9 cellular contexts compared by ENCODE assay signal in genomic region chr6:73388433-73388799, GRCh38. TPM values are rescaled to one million over a fixed set of nuclear protein-coding genes. Genes with fewer than 3 reads are reported as not detected.
DNase-seq lines count a peak whose midpoint lies in the region; ATAC-seq, FAIRE-seq and TF ChIP-seq lines count a peak whose summit lies in the region.
"Had no signal": no experiment of that assay in that cellular context is flagged by ENCODE, and none has a peak within 500 bp of the region (broad histone marks: within the 10 kb centered on the region; RNA-seq: fewer than 3 reads in every experiment).

No MANE protein-coding gene starts in this region.

- ATAC-seq in GM18909 (IDR thresholded peaks at IDR 0.05; ENCODE audit: poor library complexity, unreplicated experiment) (peak; percentile 25), HG02884 (IDR thresholded peaks at IDR 0.05; ENCODE audit: unreplicated experiment) (peak; percentile 16), HepG2 (peak; percentile 49)
- ATAC-seq in activated T-helper 17 cell treated with anti-CD3 and anti-CD28 coated beads, Interleukin-2, amount 50 U/mL, for 72 hours (replicated peaks) = peak; percentile 15

- H3K27me3 ChIP-seq in HepG2 (ENCODE audit: control insufficient read depth in 1 of 2, insufficient read depth in 2 of 2, low read length in 2 of 2) = peaks cover 0 to 6% of the 10 kb centered on the region in 2 experiments; a peak in 3 of 5 replicates

- CTCF ChIA-PET in HepG2 (lab: Yijun Ruan, JAX; ENCODE audit: low intra/inter-chr PET ratio, low total read pairs) = interaction anchor here (1.8 kb wide), 1 partner anchor 103 kb away, joined by 5 read pairs; no protein-coding TSS in a partner anchor

- H3K27me3 Mint-ChIP-seq in activated T-helper 17 cell treated with anti-CD3 and anti-CD28 coated beads, Interleukin-2, amount 50 U/mL, for 72 hours = no peaks in the 10 kb centered on the region

- peak overlapping the region; percentile 91 for H3K4me2 ChIP-seq in HepG2 (ENCODE audit: low read depth, low read length)

- no peak overlapping the region for H3K27ac ChIP-seq in HepG2 (ENCODE audit: extremely low read length, insufficient read depth, low read length)
- no peak overlapping the region for H3K27ac ChIP-seq in urinary bladder (ENCODE audit: low read depth)

- H3K4me3 Mint-ChIP-seq in activated T-helper 17 cell treated with anti-CD3 and anti-CD28 coated beads, Interleukin-2, amount 50 U/mL, for 72 hours = peak overlapping the region; percentile 86

- in situ Hi-C loops in HepG2 (cut with HindIII; ENCODE audit: extremely low pct_ligation_motif_present, low pct_unique_long_range_greater_than_20kb) = no loop called here

- no peaks in the 10 kb centered on the region for H3K36me3 ChIP-seq in HepG2 (replicated peaks in 1 of 2; ENCODE audit: control insufficient read depth in 1 of 2, insufficient read depth in 2 of 2, low read length in 2 of 2)
- no peaks in the 10 kb centered on the region for H3K36me3 ChIP-seq in urinary bladder (ENCODE audit: insufficient read depth)

- peak overlapping the region; percentile 82 for H3K27ac Mint-ChIP-seq in activated T-helper 17 cell treated with anti-CD3 and anti-CD28 coated beads, Interleukin-2, amount 50 U/mL, for 72 hours

- TF ChIP-seq RAD21 in HepG2 (CRISPR knock-in tag; IDR thresholded peaks at IDR 0.05) = no peak

- H2AFZ ChIP-seq in HepG2 (ENCODE audit: low read length) = peak overlapping the region; percentile 92

- no peak for FAIRE-seq in HepG2 (lab: Jason Lieb, UNC)
- FAIRE-seq: TTC549 had no signal

- H3K36me3 Mint-ChIP-seq in activated T-helper 17 cell treated with anti-CD3 and anti-CD28 coated beads, Interleukin-2, amount 50 U/mL, for 72 hours (ENCODE audit: low read depth) = no peaks in the 10 kb centered on the region

- TF ChIP-seq POLR2A in HepG2 (IDR thresholded peaks at IDR 0.05; ENCODE audit: insufficient read depth in 1 of 2, low read depth in 2 of 2, low read length in 2 of 2) = no peak

- TF ChIP-seq CTCF in HepG2 (CRISPR knock-in tag; IDR thresholded peaks at IDR 0.05) = no peak

- TF ChIP-seq EP300 in HepG2 (IDR thresholded peaks at IDR 0.05; ENCODE audit: low read depth in 2 of 2, low read length in 2 of 2) (no peak), HepG2 (CRISPR knock-in tag; IDR thresholded peaks at IDR 0.05; ENCODE audit: borderline replicate concordance) (no peak)

- WGBS in HepG2 (ENCODE audit: low lambda C conversion rate) = 23% methylated on average over 4 of the region's 4 CpGs
- 34% methylated on average over 4 of the region's 4 CpGs for WGBS in urinary bladder

- H3K4me3 ChIP-seq in HepG2 (replicated peaks in 1 of 3; ENCODE audit: insufficient read depth in 1 of 3, low read depth in 2 of 3, low read length in 3 of 3) (peak overlapping the region; percentile 55 to 74 (median 62)), urinary bladder (ENCODE audit: low read depth, low read length) (peak overlapping the region; percentile 35)

- DNase-seq in HepG2 (ENCODE audit: low spot score) (no peak), NCI-H2029 treated with DMSO at 0.1 percent for 48 hours (lab: John Stamatoyannopoulos, UW) (no peak), NOMO-1 treated with DMSO at 0.1 percent for 48 hours (lab: John Stamatoyannopoulos, UW; ENCODE audit: unreplicated experiment) (no peak), glomerular visceral epithelial cell (ENCODE audit: extremely low spot score) (no peak)

- no TSS peak for BruUV-seq in HepG2 (replicated peaks; lab: Mats Ljungman, UMichigan)

- no peaks in the 10 kb centered on the region for H3K79me2 ChIP-seq in HepG2 (ENCODE audit: insufficient read depth, low read length)

- H3K9me3 Mint-ChIP-seq in activated T-helper 17 cell treated with anti-CD3 and anti-CD28 coated beads, Interleukin-2, amount 50 U/mL, for 72 hours = no peaks in the 10 kb centered on the region

- H3K4me1 Mint-ChIP-seq in activated T-helper 17 cell treated with anti-CD3 and anti-CD28 coated beads, Interleukin-2, amount 50 U/mL, for 72 hours = peaks cover 12% of the 10 kb centered on the region

- H3K4me1 ChIP-seq in HepG2 (ENCODE audit: insufficient read depth, low read length) (0 out of 2 replicates have a peak, but pooled peaks cover 6% of the 10 kb centered on the region), urinary bladder (ENCODE audit: insufficient read depth) (no peaks in the 10 kb centered on the region)

- H3K9me3 ChIP-seq in HepG2 (ENCODE audit: low read length) = no peaks in the 10 kb centered on the region

- intact Hi-C loops in HepG2 (cut with micrococcal nuclease; ENCODE audit: unreplicated experiment) = loop anchor here (1.0 kb wide), 1 partner anchor 103 kb away; no protein-coding TSS in a partner anchor

- POLR2A ChIA-PET in HepG2 (lab: Yijun Ruan, JAX) = no interaction called here

- no peak overlapping the region for H3K9ac ChIP-seq in HepG2 (ENCODE audit: insufficient read depth, low read depth, low read length)

- H4K20me1 ChIP-seq in HepG2 (ENCODE audit: insufficient read depth, low read length) = no peaks in the 10 kb centered on the region

RNA-seq across cellular contexts. Expression of gene DDX43, which starts 6.2 kb away (rescaled TPM):
- under 1 TPM; 0.90 to 0.97 TPM for total RNA-seq in activated T-helper 17 cell treated with anti-CD3 and anti-CD28 coated beads, Interleukin-2, amount 50 U/mL, for 72 hours
- total RNA-seq in HepG2 (2016; rRNA removed; fragmentation: Illumina TruSeq; extraction: Trizol) (not detected in 2 replicates), urinary bladder (0.42 TPM)
- total RNA-seq in HepG2 (2016; cell fraction: cytosol; rRNA removed; fragmentation: Illumina TruSeq; extraction: Trizol; ENCODE audit: low read depth) = not detected in 2 replicates
- total RNA-seq in HepG2 (2016; cell fraction: insoluble cytoplasmic fraction; rRNA removed; fragmentation: Illumina TruSeq; extraction: Trizol) = not detected in 2 replicates
- not detected in 2 replicates for total RNA-seq in HepG2 (2016; cell fraction: membrane; rRNA removed; fragmentation: Illumina TruSeq; extraction: Trizol)
- not detected in 2 replicates for total RNA-seq in HepG2 (2016; cell fraction: nucleus; rRNA removed; fragmentation: Illumina TruSeq; extraction: Trizol)
- polyA plus RNA-seq in HepG2 (2011; rRNA removed) (not detected in 2 replicates), urinary bladder (1.3 TPM)
- not detected in 2 replicates for polyA plus RNA-seq in HepG2 (2011; cell fraction: cytosol; rRNA removed)
- polyA plus RNA-seq in HepG2 (2011; cell fraction: nucleus; rRNA removed) = not detected in 2 replicates
- polyA plus RNA-seq in HepG2 (2012) = not detected in 2 replicates
- polyA plus RNA-seq in HepG2 (2016; cell fraction: cytosol; fragmentation: Illumina TruSeq; extraction: Trizol; ENCODE audit: low read depth) = not detected in 2 replicates
- not detected in 2 replicates for polyA plus RNA-seq in HepG2 (2016; cell fraction: insoluble cytoplasmic fraction; fragmentation: Illumina TruSeq; extraction: Trizol; ENCODE audit: low read depth)
- not detected in 2 replicates for polyA plus RNA-seq in HepG2 (2016; cell fraction: membrane; fragmentation: Illumina TruSeq; extraction: Trizol; ENCODE audit: low read depth)
- polyA plus RNA-seq in HepG2 (2016; cell fraction: nucleus; fragmentation: Illumina TruSeq; extraction: Trizol; ENCODE audit: insufficient read depth, low read depth) = not detected in 2 replicates
- polyA minus RNA-seq in HepG2 (2011; rRNA and poly(A)+ RNA removed; ENCODE audit: low replicate concordance) = not detected in 2 replicates
- polyA minus RNA-seq in HepG2 (2011; cell fraction: cytosol; rRNA and poly(A)+ RNA removed) = not detected in 2 replicates
- not detected in 2 replicates for polyA minus RNA-seq in HepG2 (2011; cell fraction: nucleus; rRNA and poly(A)+ RNA removed)

RNA-seq across cellular contexts. Expression of gene OOEP, which starts 18.7 kb away (rescaled TPM):
- total RNA-seq in activated T-helper 17 cell treated with anti-CD3 and anti-CD28 coated beads, Interleukin-2, amount 50 U/mL, for 72 hours = 1 to 10 TPM in 1 of 2 donors, under 1 TPM in 1; 0.26 to 1.0 TPM
- not detected in 2 replicates for total RNA-seq in HepG2 (2016; rRNA removed; fragmentation: Illumina TruSeq; extraction: Trizol)
- total RNA-seq in HepG2 (2016; cell fraction: cytosol; rRNA removed; fragmentation: Illumina TruSeq; extraction: Trizol; ENCODE audit: low read depth) = not detected in 2 replicates
- total RNA-seq in HepG2 (2016; cell fraction: insoluble cytoplasmic fraction; rRNA removed; fragmentation: Illumina TruSeq; extraction: Trizol) = not detected in 2 replicates
- not detected in 2 replicates for total RNA-seq in HepG2 (2016; cell fraction: membrane; rRNA removed; fragmentation: Illumina TruSeq; extraction: Trizol)
- not detected in 2 replicates for total RNA-seq in HepG2 (2016; cell fraction: nucleus; rRNA removed; fragmentation: Illumina TruSeq; extraction: Trizol)
- polyA plus RNA-seq in HepG2 (2011; rRNA removed) = not detected in 2 replicates
- polyA plus RNA-seq in HepG2 (2011; cell fraction: cytosol; rRNA removed) = not detected in 2 replicates
- polyA plus RNA-seq in HepG2 (2011; cell fraction: nucleus; rRNA removed) = not detected in 2 replicates
- not detected in 2 replicates for polyA plus RNA-seq in HepG2 (2012)
- polyA plus RNA-seq in HepG2 (2016; cell fraction: cytosol; fragmentation: Illumina TruSeq; extraction: Trizol; ENCODE audit: low read depth) = not detected in 2 replicates
- not detected in 2 replicates for polyA plus RNA-seq in HepG2 (2016; cell fraction: insoluble cytoplasmic fraction; fragmentation: Illumina TruSeq; extraction: Trizol; ENCODE audit: low read depth)
- polyA plus RNA-seq in HepG2 (2016; cell fraction: membrane; fragmentation: Illumina TruSeq; extraction: Trizol; ENCODE audit: low read depth) = not detected in 2 replicates
- not detected in 2 replicates for polyA plus RNA-seq in HepG2 (2016; cell fraction: nucleus; fragmentation: Illumina TruSeq; extraction: Trizol; ENCODE audit: insufficient read depth, low read depth)
- polyA minus RNA-seq in HepG2 (2011; rRNA and poly(A)+ RNA removed; ENCODE audit: low replicate concordance) = not detected in 2 replicates
- not detected in 2 replicates for polyA minus RNA-seq in HepG2 (2011; cell fraction: cytosol; rRNA and poly(A)+ RNA removed)
- polyA minus RNA-seq in HepG2 (2011; cell fraction: nucleus; rRNA and poly(A)+ RNA removed) = not detected in 2 replicates
- total RNA-seq in urinary bladder = not detected
- 0.24 TPM for polyA plus RNA-seq in urinary bladder

RNA-seq across cellular contexts. Expression of gene KHDC3L, which starts 26.0 kb away (rescaled TPM):
- not detected for total RNA-seq in activated T-helper 17 cell treated with anti-CD3 and anti-CD28 coated beads, Interleukin-2, amount 50 U/mL, for 72 hours
- total RNA-seq in HepG2 (2016; rRNA removed; fragmentation: Illumina TruSeq; extraction: Trizol) (not detected in 2 replicates), urinary bladder (not detected)
- not detected in 2 replicates for total RNA-seq in HepG2 (2016; cell fraction: cytosol; rRNA removed; fragmentation: Illumina TruSeq; extraction: Trizol; ENCODE audit: low read depth)
- total RNA-seq in HepG2 (2016; cell fraction: insoluble cytoplasmic fraction; rRNA removed; fragmentation: Illumina TruSeq; extraction: Trizol) = not detected in 2 replicates
- not detected in 2 replicates for total RNA-seq in HepG2 (2016; cell fraction: membrane; rRNA removed; fragmentation: Illumina TruSeq; extraction: Trizol)
- not detected in 2 replicates for total RNA-seq in HepG2 (2016; cell fraction: nucleus; rRNA removed; fragmentation: Illumina TruSeq; extraction: Trizol)
- polyA plus RNA-seq in HepG2 (2011; rRNA removed) (not detected in 2 replicates), urinary bladder (not detected)
- not detected in 2 replicates for polyA plus RNA-seq in HepG2 (2011; cell fraction: cytosol; rRNA removed)
- polyA plus RNA-seq in HepG2 (2011; cell fraction: nucleus; rRNA removed) = not detected in 2 replicates
- not detected in 2 replicates for polyA plus RNA-seq in HepG2 (2012)
- not detected in 2 replicates for polyA plus RNA-seq in HepG2 (2016; cell fraction: cytosol; fragmentation: Illumina TruSeq; extraction: Trizol; ENCODE audit: low read depth)
- polyA plus RNA-seq in HepG2 (2016; cell fraction: insoluble cytoplasmic fraction; fragmentation: Illumina TruSeq; extraction: Trizol; ENCODE audit: low read depth) = not detected in 2 replicates
- polyA plus RNA-seq in HepG2 (2016; cell fraction: membrane; fragmentation: Illumina TruSeq; extraction: Trizol; ENCODE audit: low read depth) = not detected in 2 replicates
- polyA plus RNA-seq in HepG2 (2016; cell fraction: nucleus; fragmentation: Illumina TruSeq; extraction: Trizol; ENCODE audit: insufficient read depth, low read depth) = not detected in 2 replicates
- polyA minus RNA-seq in HepG2 (2011; rRNA and poly(A)+ RNA removed; ENCODE audit: low replicate concordance) = not detected in 2 replicates
- polyA minus RNA-seq in HepG2 (2011; cell fraction: cytosol; rRNA and poly(A)+ RNA removed) = not detected in 2 replicates
- not detected in 2 replicates for polyA minus RNA-seq in HepG2 (2011; cell fraction: nucleus; rRNA and poly(A)+ RNA removed)

RNA-seq across cellular contexts. Expression of gene DPPA5, which starts 34.3 kb away (rescaled TPM):
- not detected for total RNA-seq in activated T-helper 17 cell treated with anti-CD3 and anti-CD28 coated beads, Interleukin-2, amount 50 U/mL, for 72 hours
- total RNA-seq in HepG2 (2016; rRNA removed; fragmentation: Illumina TruSeq; extraction: Trizol) = not detected in 2 replicates
- not detected in 2 replicates for total RNA-seq in HepG2 (2016; cell fraction: cytosol; rRNA removed; fragmentation: Illumina TruSeq; extraction: Trizol; ENCODE audit: low read depth)
- not detected in 2 replicates for total RNA-seq in HepG2 (2016; cell fraction: insoluble cytoplasmic fraction; rRNA removed; fragmentation: Illumina TruSeq; extraction: Trizol)
- not detected in 2 replicates for total RNA-seq in HepG2 (2016; cell fraction: membrane; rRNA removed; fragmentation: Illumina TruSeq; extraction: Trizol)
- total RNA-seq in HepG2 (2016; cell fraction: nucleus; rRNA removed; fragmentation: Illumina TruSeq; extraction: Trizol) = not detected in 2 replicates
- not detected in 2 replicates for polyA plus RNA-seq in HepG2 (2011; rRNA removed)
- polyA plus RNA-seq in HepG2 (2011; cell fraction: cytosol; rRNA removed) = not detected in 2 replicates
- polyA plus RNA-seq in HepG2 (2011; cell fraction: nucleus; rRNA removed) = not detected in 2 replicates
- polyA plus RNA-seq in HepG2 (2012) = not detected in 2 replicates
- not detected in 2 replicates for polyA plus RNA-seq in HepG2 (2016; cell fraction: cytosol; fragmentation: Illumina TruSeq; extraction: Trizol; ENCODE audit: low read depth)
- not detected in 2 replicates for polyA plus RNA-seq in HepG2 (2016; cell fraction: insoluble cytoplasmic fraction; fragmentation: Illumina TruSeq; extraction: Trizol; ENCODE audit: low read depth)
- not detected in 2 replicates for polyA plus RNA-seq in HepG2 (2016; cell fraction: membrane; fragmentation: Illumina TruSeq; extraction: Trizol; ENCODE audit: low read depth)
- not detected in 2 replicates for polyA plus RNA-seq in HepG2 (2016; cell fraction: nucleus; fragmentation: Illumina TruSeq; extraction: Trizol; ENCODE audit: insufficient read depth, low read depth)
- not detected in 2 replicates for polyA minus RNA-seq in HepG2 (2011; rRNA and poly(A)+ RNA removed; ENCODE audit: low replicate concordance)
- polyA minus RNA-seq in HepG2 (2011; cell fraction: cytosol; rRNA and poly(A)+ RNA removed) = not detected in 2 replicates
- polyA minus RNA-seq in HepG2 (2011; cell fraction: nucleus; rRNA and poly(A)+ RNA removed) = not detected in 2 replicates
- total RNA-seq in urinary bladder = not detected
- not detected for polyA plus RNA-seq in urinary bladder
